Comparison of ENCODE assay signal across 17 cellular contexts in genomic region chr11:47532597-47533213, GRCh38. TPM values are rescaled to one million over a fixed set of nuclear protein-coding genes. Genes with fewer than 3 reads are reported as not detected.
DNase-seq lines count a peak whose midpoint lies in the region; ATAC-seq lines count a peak whose summit lies in the region.
"Had no signal": no experiment of that assay in that cellular context is flagged by ENCODE, and none has a peak within 500 bp of the region (broad histone marks: within the 10 kb centered on the region; RNA-seq: fewer than 3 reads in every experiment).

No MANE protein-coding gene starts in this region.

- DNase-seq in Ammon's horn (ENCODE audit: low spot score) (peak; percentile 67), cerebellum (ENCODE audit: low spot score) (peak; percentile 56), MG63 (no peak), DMS114 treated with DMSO at 0.1 percent for 48 hours (lab: John Stamatoyannopoulos, UW; ENCODE audit: unreplicated experiment) (no peak)
- no peak for DNase-seq in naive thymus-derived CD8-positive, alpha-beta T cell
- DNase-seq: activated CD4-positive, alpha-beta T cell treated with anti-CD3 and anti-CD28 coated beads for 4 hours; activated naive CD8-positive, alpha-beta T cell treated with anti-CD3 and anti-CD28 coated beads, Interleukin-2, amount 10 ng/mL, durations not matched to agents 7 days and 5 days; natural killer cell; NCI-H526; stimulated activated CD4-positive, alpha-beta T cell treated with anti-CD3 and anti-CD28 coated beads, Interleukin-2, amount 100 ng/mL, for 24 hours had no signal

- peaks cover 0 to 46% (median 0%) of the 10 kb centered on the region in 3 donors for H3K36me3 Mint-ChIP-seq in naive thymus-derived CD8-positive, alpha-beta T cell
- H3K36me3 Mint-ChIP-seq: natural killer cell had no signal

- H3K9me3 ChIP-seq in HUES48 (ENCODE audit: control insufficient read depth, insufficient read depth, low read length) (no peaks in the 10 kb centered on the region), MG63 (no peaks in the 10 kb centered on the region)
- H3K9me3 ChIP-seq: suprapubic skin had no signal

- peak overlapping the region in 2 of 10 donors; percentile 3 to 38 for H3K4me3 Mint-ChIP-seq in naive thymus-derived CD8-positive, alpha-beta T cell
- H3K4me3 Mint-ChIP-seq: activated naive CD8-positive, alpha-beta T cell treated with anti-CD3 and anti-CD28 coated beads, Interleukin-2, amount 10 ng/mL, durations not matched to agents 7 days and 5 days; natural killer cell had no signal

- peak overlapping the region in 7 of 10 donors; percentile 13 to 78 (median 47) for H3K27ac Mint-ChIP-seq in naive thymus-derived CD8-positive, alpha-beta T cell
- H3K27ac Mint-ChIP-seq: activated naive CD8-positive, alpha-beta T cell treated with anti-CD3 and anti-CD28 coated beads, Interleukin-2, amount 10 ng/mL, durations not matched to agents 7 days and 5 days had no signal

- POLR2A ChIA-PET in naive thymus-derived CD8-positive, alpha-beta T cell (lab: Charles Lee): no interaction called here

- peak overlapping the region; percentile 8 for H3K27ac ChIP-seq in HUES48 (ENCODE audit: low read depth, low read length)
- H3K27ac ChIP-seq: C4-2B, SK-N-MC, suprapubic skin had no signal

- no peaks in the 10 kb centered on the region for H3K9me3 Mint-ChIP-seq in naive thymus-derived CD8-positive, alpha-beta T cell
- H3K9me3 Mint-ChIP-seq: activated naive CD8-positive, alpha-beta T cell treated with anti-CD3 and anti-CD28 coated beads, Interleukin-2, amount 10 ng/mL, durations not matched to agents 7 days and 5 days; natural killer cell had no signal

- H3K4me1 Mint-ChIP-seq in naive thymus-derived CD8-positive, alpha-beta T cell: peaks cover 16 to 69% (median 50%) of the 10 kb centered on the region in 4 donors

- no peak overlapping the region for H3K9ac ChIP-seq in HUES48 (ENCODE audit: low read depth, low read length)

- peaks cover 6% of the 10 kb centered on the region for H3K4me1 ChIP-seq in HUES48 (ENCODE audit: control insufficient read depth, insufficient read depth, low read length)

- no peaks in the 10 kb centered on the region for H3K27me3 ChIP-seq in HUES48 (ENCODE audit: control insufficient read depth, insufficient read depth, low read length)
- no peaks in the 10 kb centered on the region for H3K27me3 ChIP-seq in MG63
- H3K27me3 ChIP-seq: suprapubic skin had no signal

- H3K4me3 ChIP-seq in HUES48 (ENCODE audit: low read depth, low read length) (no peak overlapping the region), MG63 (no peak overlapping the region)
- H3K4me3 ChIP-seq: SK-N-MC, suprapubic skin had no signal

- no peaks in the 10 kb centered on the region for H3K27me3 Mint-ChIP-seq in naive thymus-derived CD8-positive, alpha-beta T cell
- H3K27me3 Mint-ChIP-seq: activated naive CD8-positive, alpha-beta T cell treated with anti-CD3 and anti-CD28 coated beads, Interleukin-2, amount 10 ng/mL, durations not matched to agents 7 days and 5 days had no signal

- ATAC-seq in naive thymus-derived CD8-positive, alpha-beta T cell: peak in 1 of 2 donors; percentile 35
- ATAC-seq in HG03521 (IDR thresholded peaks at IDR 0.05; ENCODE audit: unreplicated experiment): no peak
- no peak for ATAC-seq in GM19455 (IDR thresholded peaks at IDR 0.05; ENCODE audit: unreplicated experiment)

- H3K36me3 ChIP-seq in HUES48 (ENCODE audit: control insufficient read depth, insufficient read depth, low read length) (0 out of 2 replicates have a peak, but pooled peaks cover 4% of the 10 kb centered on the region), MG63 (peaks cover 21% of the 10 kb centered on the region)

RNA-seq across cellular contexts. Expression of gene CELF1, which starts 20.2 kb away (rescaled TPM):
- total RNA-seq in cerebellum: 275 TPM
- total RNA-seq in naive thymus-derived CD8-positive, alpha-beta T cell: 100 to 1,000 TPM; 133 to 138 TPM
- polyA plus RNA-seq in naive thymus-derived CD8-positive, alpha-beta T cell: 10 to 100 TPM; 45.3 to 79.3 (median 55.3) TPM
- 69.3 and 86.9 TPM in 2 replicates for total RNA-seq in MG63 (2014; rRNA removed; shearing (Covaris generic); ENCODE audit: low replicate concordance)

RNA-seq across cellular contexts. Expression of gene PTPMT1, which starts 32.7 kb away (rescaled TPM):
- 19.7 TPM for total RNA-seq in cerebellum
- 10 to 100 TPM; 19.1 to 22.2 TPM for total RNA-seq in naive thymus-derived CD8-positive, alpha-beta T cell
- polyA plus RNA-seq in naive thymus-derived CD8-positive, alpha-beta T cell: 10 to 100 TPM; 58.7 to 73.3 (median 71.0) TPM
- 24.4 and 86.0 TPM in 2 replicates for total RNA-seq in MG63 (2014; rRNA removed; shearing (Covaris generic); ENCODE audit: low replicate concordance)

RNA-seq across cellular contexts. Expression of gene KBTBD4, which starts 46.1 kb away (rescaled TPM):
- 24.4 TPM for total RNA-seq in cerebellum
- 10 to 100 TPM; 26.1 to 29.1 TPM for total RNA-seq in naive thymus-derived CD8-positive, alpha-beta T cell
- polyA plus RNA-seq in naive thymus-derived CD8-positive, alpha-beta T cell: 10 to 100 TPM; 44.3 to 45.1 (median 44.3) TPM
- 30.9 and 37.1 TPM in 2 replicates for total RNA-seq in MG63 (2014; rRNA removed; shearing (Covaris generic); ENCODE audit: low replicate concordance)

RNA-seq across cellular contexts. Expression of gene NDUFS3, which starts 46.2 kb away (rescaled TPM):
- 34.6 TPM for total RNA-seq in cerebellum
- 100 to 1,000 TPM; 100 to 106 TPM for total RNA-seq in naive thymus-derived CD8-positive, alpha-beta T cell
- polyA plus RNA-seq in naive thymus-derived CD8-positive, alpha-beta T cell: 100 to 1,000 TPM in 2 of 3 donors, 10 to 100 TPM in 1; 92.0 to 109 (median 101) TPM
- 109 and 118 TPM in 2 replicates for total RNA-seq in MG63 (2014; rRNA removed; shearing (Covaris generic); ENCODE audit: low replicate concordance)

RNA-seq across cellular contexts. Expression of gene FAM180B, which starts 53.8 kb away (rescaled TPM):
- total RNA-seq in cerebellum: not detected
- total RNA-seq in naive thymus-derived CD8-positive, alpha-beta T cell: under 1 TPM in 1 of 2 experiments, not detected in 1; 0.26 TPM
- not detected for polyA plus RNA-seq in naive thymus-derived CD8-positive, alpha-beta T cell
- not detected in 2 replicates for total RNA-seq in MG63 (2014; rRNA removed; shearing (Covaris generic); ENCODE audit: low replicate concordance)
- total RNA-seq: activated naive CD8-positive, alpha-beta T cell treated with anti-CD3 and anti-CD28 coated beads, Interleukin-2, amount 10 ng/mL, durations not matched to agents 7 days and 5 days; endothelial cell of umbilical vein had no signal
- polyA plus RNA-seq: endothelial cell of umbilical vein had no signal

Comparison
In these comparisons a context has a peak if more than half of its experiments do, and no peak if none do; other contexts are left out.
1. DNase-seq: peak in Ammon's horn (single experiment) and cerebellum (single experiment); none in naive thymus-derived CD8-positive, alpha-beta T cell (0 of 10), MG63 (single experiment) and DMS114 treated with DMSO at 0.1 percent for 48 hours (single experiment).